ENCODE assay signal across 8 cellular contexts in the genomic region with DNA sequence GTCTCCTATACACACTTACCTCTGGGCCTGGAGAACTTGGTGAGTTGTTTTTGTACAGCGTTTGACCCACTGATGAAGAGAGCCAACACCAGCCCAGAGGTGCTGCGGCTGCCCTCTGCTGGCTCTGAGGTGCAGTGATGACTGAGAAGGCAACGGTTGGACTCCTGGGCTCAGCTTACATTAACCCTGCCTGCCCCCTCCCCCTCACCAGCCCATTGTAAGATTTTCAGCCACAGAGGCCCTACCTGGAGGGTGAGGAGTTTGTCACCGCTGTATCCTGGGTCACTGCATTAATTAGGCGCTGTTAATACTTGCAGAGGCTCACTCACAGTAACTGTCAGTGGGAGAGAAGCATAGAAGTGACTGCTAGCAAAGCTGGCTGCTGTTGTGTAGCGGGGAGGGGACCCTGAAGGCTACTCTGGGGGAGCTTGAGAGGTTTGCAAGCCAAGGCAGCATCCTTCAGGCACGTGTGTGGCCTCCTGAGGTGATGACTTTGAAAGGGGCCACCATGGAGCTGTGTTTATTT. TPM values are rescaled to one million over a fixed set of nuclear protein-coding genes. Genes with fewer than 3 reads are reported as not detected.
DNase-seq lines count a peak whose midpoint lies in the region; ATAC-seq and TF ChIP-seq lines count a peak whose summit lies in the region.

No MANE protein-coding gene starts in this region.

- H3K27ac Mint-ChIP-seq in CD8-positive, alpha-beta T cell = no peak overlapping the region

- H3K4me1 ChIP-seq in CD8-positive, alpha-beta T cell (ENCODE audit: insufficient read depth, low read length) = no peaks in the 10 kb centered on the region
- peaks cover 0 to 6% of the 10 kb centered on the region in 2 donors for H3K4me1 ChIP-seq in left lung

- H3K36me3 ChIP-seq in CD8-positive, alpha-beta T cell (ENCODE audit: insufficient read depth, low read length) = no peaks in the 10 kb centered on the region
- H3K36me3 ChIP-seq in left lung = no peaks in the 10 kb centered on the region

- peak; percentile 30 to 72 (median 38) for DNase-seq in CD8-positive, alpha-beta T cell
- DNase-seq in NCI-H2029 treated with DMSO at 0.1 percent for 48 hours (lab: John Stamatoyannopoulos, UW) = peak; percentile 8
- peak; percentile 57 for DNase-seq in activated CD4-positive, CD25-positive, alpha-beta regulatory T cell treated with anti-CD3 and anti-CD28 coated beads, Interleukin-2, amount 50 U/mL, for 72 hours
- peak; percentile 84 for DNase-seq in choroid plexus epithelial cell (ENCODE audit: low read depth)
- peak in 1 of 2 donors; percentile 88 for DNase-seq in left lung
- DNase-seq in stimulated activated CD4-positive, alpha-beta T cell treated with anti-CD3 and anti-CD28 coated beads, TNF-alpha, amount 100 ng/mL, for 24 hours (ENCODE audit: low read depth in 3 of 3) = peak; percentile 38 to 62 (median 46)

- H3K4me3 ChIP-seq in CD8-positive, alpha-beta T cell (ENCODE audit: low read depth, low read length) = no peak overlapping the region
- H3K4me3 ChIP-seq in choroid plexus epithelial cell (ENCODE audit: low read depth, low read length) = no peak overlapping the region
- H3K4me3 ChIP-seq in left lung = no peak overlapping the region

- H3K4me1 Mint-ChIP-seq in CD8-positive, alpha-beta T cell (ENCODE audit: low read depth) = peaks cover 2% of the 10 kb centered on the region

- no peaks in the 10 kb centered on the region for H3K9me3 Mint-ChIP-seq in CD8-positive, alpha-beta T cell

- H3K9me3 ChIP-seq in CD8-positive, alpha-beta T cell (ENCODE audit: low read length) = no peaks in the 10 kb centered on the region
- peaks cover 0 to 3% of the 10 kb centered on the region in 2 donors for H3K9me3 ChIP-seq in left lung

- no peak overlapping the region for H3K27ac ChIP-seq in CD8-positive, alpha-beta T cell (ENCODE audit: low read depth, low read length)
- no peak overlapping the region for H3K27ac ChIP-seq in left lung

- H3K27me3 ChIP-seq in CD8-positive, alpha-beta T cell (ENCODE audit: insufficient read depth, low read length) = no peaks in the 10 kb centered on the region
- H3K27me3 ChIP-seq in left lung = no peaks in the 10 kb centered on the region

- CTCF ChIA-PET in CD8-positive, alpha-beta T cell (lab: Charles Lee) = interaction anchor here (0.6 to 7.0 kb wide), 19 partner anchors 13 to 287 kb away, joined by 3 to 109 read pairs (median 3); a partner anchor contains a TSS

- H3K27me3 Mint-ChIP-seq in CD8-positive, alpha-beta T cell (ENCODE audit: low read depth) = no peaks in the 10 kb centered on the region

- ATAC-seq in CD8-positive, alpha-beta T cell = peak; percentile 79
- ATAC-seq in GM21526 (IDR thresholded peaks at IDR 0.05; ENCODE audit: low FRiP score, unreplicated experiment) (peak; percentile 59), left lung (peak; percentile 95), HG03175 (IDR thresholded peaks at IDR 0.05; ENCODE audit: unreplicated experiment) (no peak)

- peak; percentile 52 for TF ChIP-seq CTCF in CD8-positive, alpha-beta T cell (IDR thresholded peaks at IDR 0.05)
- peak; percentile 97 for TF ChIP-seq CTCF in choroid plexus epithelial cell (conservative IDR thresholded peaks at IDR 0.05; ENCODE audit: low read depth, low read length)
- TF ChIP-seq CTCF in left lung (IDR thresholded peaks at IDR 0.05) = peak; percentile 69 to 71

- POLR2A ChIA-PET in CD8-positive, alpha-beta T cell (lab: Charles Lee) = interaction anchor here (0.6 kb wide), 1 partner anchor 65 kb away, joined by 3 read pairs; no protein-coding TSS in a partner anchor

- intact Hi-C loops in CD8-positive, alpha-beta T cell (cut with DNase I, micrococcal nuclease) = loop anchor here (1.0 to 5.0 kb wide), 3 partner anchors 90 to 146 kb away; a partner anchor contains a TSS
- intact Hi-C loops in left lung (cut with DNase I) = loop anchor here in 1 of 2 donors (5.0 kb wide), 1 partner anchor 91 kb away; no protein-coding TSS in a partner anchor

- no peak overlapping the region for H3K4me3 Mint-ChIP-seq in CD8-positive, alpha-beta T cell

- H3K36me3 Mint-ChIP-seq in CD8-positive, alpha-beta T cell = no peaks in the 10 kb centered on the region

RNA-seq across cellular contexts. Expression of a gene that starts 18.9 kb away (rescaled TPM):
- not detected for total RNA-seq in CD8-positive, alpha-beta T cell
- 1 to 10 TPM; 1.3 to 1.9 TPM for total RNA-seq in left lung

RNA-seq across cellular contexts. Expression of a gene that starts 30.6 kb away (rescaled TPM):
- total RNA-seq in CD8-positive, alpha-beta T cell = not detected
- total RNA-seq in left lung = 1 to 10 TPM; 1.1 to 1.2 TPM

RNA-seq across cellular contexts. Expression of a gene that starts 35.9 kb away (rescaled TPM):
- not detected for total RNA-seq in CD8-positive, alpha-beta T cell
- total RNA-seq in left lung = not detected

RNA-seq across cellular contexts. Expression of a gene that starts 54.9 kb away (rescaled TPM):
- total RNA-seq in CD8-positive, alpha-beta T cell = 1 to 10 TPM in 1 of 2 experiments, under 1 TPM in 1; 0.58 to 1.1 TPM
- 10 to 100 TPM; 30.4 to 41.0 TPM for total RNA-seq in left lung

RNA-seq across cellular contexts. Expression of a gene that starts 55.4 kb away (rescaled TPM):
- total RNA-seq in CD8-positive, alpha-beta T cell = 10 to 100 TPM; 48.4 to 49.5 TPM
- total RNA-seq in left lung = 10 to 100 TPM; 60.1 to 60.7 TPM
